ENCODE assay signal across 1 cellular context in the genomic region with DNA sequence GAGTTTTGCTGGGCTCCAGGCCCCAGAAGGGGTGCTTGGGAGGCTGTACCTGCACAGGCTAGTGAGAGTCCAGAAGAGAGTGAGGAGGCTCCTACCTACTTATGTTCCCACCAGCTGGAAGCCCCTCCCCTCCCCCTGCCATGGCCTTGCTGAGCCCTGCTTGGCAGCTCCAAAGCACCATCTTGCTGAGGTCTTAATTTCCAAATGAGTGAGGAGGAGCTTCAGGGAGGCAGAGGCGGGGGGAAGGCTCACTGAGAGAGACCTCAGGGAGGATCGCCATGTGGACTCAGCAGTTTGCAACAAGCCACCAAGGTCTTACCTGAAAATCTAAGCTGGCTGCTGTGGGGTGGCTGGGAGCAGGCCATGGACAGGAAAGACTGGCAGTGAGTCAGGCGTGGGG.
TF ChIP-seq lines count a peak whose summit lies in the region.

No MANE protein-coding gene starts in this region.

TF ChIP-seq in H1, 55 proteins besides CTCF, POLR2A, EP300 and RAD21:
- no peak for TF ChIP-seq RBBP5 (IDR thresholded peaks at IDR 0.05; ENCODE audit: borderline replicate concordance, low read depth, low read length)
